In the genomic region with DNA sequence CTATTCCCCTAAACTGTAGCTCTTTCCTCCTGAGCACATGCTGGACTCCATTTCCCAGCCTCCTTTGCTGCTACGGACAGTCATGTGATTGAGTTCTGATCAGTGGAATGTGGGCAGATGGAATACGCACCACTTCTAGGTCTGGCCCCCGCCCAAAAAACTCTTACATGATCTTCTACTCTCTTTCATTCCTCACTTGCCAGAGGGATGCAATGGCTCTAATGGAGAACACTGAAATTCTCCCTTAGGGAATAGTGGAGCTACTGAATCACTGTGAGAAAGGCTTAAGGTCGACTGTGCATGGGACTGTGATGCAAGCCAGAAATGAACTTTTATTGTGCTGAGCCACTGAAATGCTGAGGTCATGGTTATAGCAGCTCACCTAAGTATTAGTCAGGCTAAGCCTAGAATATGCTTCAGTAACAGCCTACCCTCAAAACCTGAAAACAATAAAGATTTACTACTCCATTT, we compare ENCODE assay signal across 8 cellular contexts. TPM values are rescaled to one million over a fixed set of nuclear protein-coding genes. Genes with fewer than 3 reads are reported as not detected.
DNase-seq lines count a peak whose midpoint lies in the region; ATAC-seq and TF ChIP-seq lines count a peak whose summit lies in the region.

No MANE protein-coding gene starts in this region.

- H3K27me3 Mint-ChIP-seq in natural killer cell (ENCODE audit: low read depth in 2 of 2): peaks cover 11 to 37% of the 10 kb centered on the region in 2 donors
- H3K27me3 Mint-ChIP-seq in stimulated activated naive B cell treated with anti-CD40 and anti-IgM and Interleukin-4, amounts not matched to agents 10 μg/mL and 1 μg/mL and 100 μg/mL, for 72 hours: peaks cover 12 to 25% of the 10 kb centered on the region in 2 donors

- TF ChIP-seq CTCF in RWPE1 (conservative IDR thresholded peaks at IDR 0.05; ENCODE audit: low read depth): no peak
- TF ChIP-seq CTCF in foreskin fibroblast (IDR thresholded peaks at IDR 0.05; ENCODE audit: low read depth, low read length): no peak
- TF ChIP-seq CTCF in natural killer cell (IDR thresholded peaks at IDR 0.05): no peak

- H3K4me1 Mint-ChIP-seq in natural killer cell: no peaks in the 10 kb centered on the region
- no peaks in the 10 kb centered on the region for H3K4me1 Mint-ChIP-seq in stimulated activated naive B cell treated with anti-CD40 and anti-IgM and Interleukin-4, amounts not matched to agents 10 μg/mL and 1 μg/mL and 100 μg/mL, for 72 hours

- no peaks in the 10 kb centered on the region for H3K36me3 Mint-ChIP-seq in natural killer cell
- H3K36me3 Mint-ChIP-seq in stimulated activated naive B cell treated with anti-CD40 and anti-IgM and Interleukin-4, amounts not matched to agents 10 μg/mL and 1 μg/mL and 100 μg/mL, for 72 hours: no peaks in the 10 kb centered on the region

- intact Hi-C loops in posterior vena cava (cut with DNase I): loop anchor here in 1 of 2 donors (2.0 kb wide), 1 partner anchor 93 kb away; no protein-coding TSS in a partner anchor
- intact Hi-C loops in natural killer cell (cut with micrococcal nuclease): no loop called here

- DNase-seq in H4 (ENCODE audit: low spot score) (peak; percentile 15), RWPE1 (ENCODE audit: low spot score) (peak; percentile 24), foreskin fibroblast (peak; percentile 80 to 91), posterior vena cava (ENCODE audit: low spot score) (peak; percentile 89), natural killer cell (no peak), DMS153 (lab: John Stamatoyannopoulos, UW) (no peak)
- no peak for DNase-seq in stimulated activated naive B cell treated with anti-CD40 and anti-IgM and Interleukin-4, amounts not matched to agents 10 μg/mL and 1 μg/mL and 100 μg/mL, for 72 hours

- CTCF ChIA-PET in RWPE1 (lab: Yijun Ruan, JAX): no interaction called here

- ATAC-seq in HG03457 (IDR thresholded peaks at IDR 0.05; ENCODE audit: unreplicated experiment) (no peak), natural killer cell (no peak)
- ATAC-seq in stimulated activated naive B cell treated with anti-CD40 and anti-IgM and Interleukin-4, amounts not matched to agents 10 μg/mL and 1 μg/mL and 100 μg/mL, for 72 hours (replicated peaks): no peak

- H3K9me3 Mint-ChIP-seq in natural killer cell: no peaks in the 10 kb centered on the region
- H3K9me3 Mint-ChIP-seq in stimulated activated naive B cell treated with anti-CD40 and anti-IgM and Interleukin-4, amounts not matched to agents 10 μg/mL and 1 μg/mL and 100 μg/mL, for 72 hours: no peaks in the 10 kb centered on the region

- POLR2A ChIA-PET in RWPE1 (lab: Yijun Ruan, JAX; ENCODE audit: low non-redundant PET): no interaction called here

- no peak overlapping the region for H3K4me3 ChIP-seq in foreskin fibroblast (ENCODE audit: low read depth in 1 of 2, low read length in 2 of 2)

- no peak overlapping the region for H3K27ac ChIP-seq in RWPE1

- no peak overlapping the region for H3K4me3 Mint-ChIP-seq in natural killer cell
- H3K4me3 Mint-ChIP-seq in stimulated activated naive B cell treated with anti-CD40 and anti-IgM and Interleukin-4, amounts not matched to agents 10 μg/mL and 1 μg/mL and 100 μg/mL, for 72 hours: no peak overlapping the region

- H3K27ac Mint-ChIP-seq in natural killer cell: no peak overlapping the region
- H3K27ac Mint-ChIP-seq in stimulated activated naive B cell treated with anti-CD40 and anti-IgM and Interleukin-4, amounts not matched to agents 10 μg/mL and 1 μg/mL and 100 μg/mL, for 72 hours: no peak overlapping the region

RNA-seq across cellular contexts. Expression of a gene that starts 13.0 kb away (rescaled TPM):
- 286 and 304 TPM in 2 replicates for total RNA-seq in H4 (2014; rRNA removed; shearing (Covaris generic))
- total RNA-seq in posterior vena cava: 100 to 1,000 TPM; 213 to 222 TPM
- total RNA-seq in natural killer cell: 100 to 1,000 TPM; 107 to 134 (median 113) TPM

RNA-seq across cellular contexts. Expression of a gene that starts 30.5 kb away (rescaled TPM):
- total RNA-seq in H4 (2014; rRNA removed; shearing (Covaris generic)): 16.1 and 24.8 TPM in 2 replicates
- total RNA-seq in posterior vena cava (10 to 100 TPM in 1 of 2 donors, 1 to 10 TPM in 1; 9.8 to 19.8 TPM), natural killer cell (10 to 100 TPM; 25.9 to 42.7 (median 41.5) TPM)

RNA-seq across cellular contexts. Expression of a gene that starts 37.9 kb away (rescaled TPM):
- total RNA-seq in H4 (2014; rRNA removed; shearing (Covaris generic)): 5.0 and 10.8 TPM in 2 replicates
- total RNA-seq in posterior vena cava: 10 to 100 TPM; 20.7 to 23.4 TPM
- 1 to 10 TPM; 1.3 to 2.7 (median 1.5) TPM for total RNA-seq in natural killer cell

Comparison
In these comparisons a context has a peak if more than half of its experiments do, and no peak if none do; other contexts are left out.
1. DNase-seq: peak in H4 (single experiment), RWPE1 (single experiment), foreskin fibroblast (2 of 2) and posterior vena cava (single experiment); none in natural killer cell (single experiment), DMS153 (single experiment) and stimulated activated naive B cell treated with anti-CD40 and anti-IgM and Interleukin-4, amounts not matched to agents 10 μg/mL and 1 μg/mL and 100 μg/mL, for 72 hours (single experiment).